ENCODE assay signal across 11 cellular contexts in genomic region chr19:47518139-47518538, GRCh38. TPM values are rescaled to one million over a fixed set of nuclear protein-coding genes. Genes with fewer than 3 reads are reported as not detected.
DNase-seq lines count a peak whose midpoint lies in the region; TF ChIP-seq lines count a peak whose summit lies in the region.
"Had no signal": no experiment of that assay in that cellular context is flagged by ENCODE, and none has a peak within 500 bp of the region (broad histone marks: within the 10 kb centered on the region; RNA-seq: fewer than 3 reads in every experiment).

No MANE protein-coding gene starts in this region.

- H3K4me1 ChIP-seq in tibial nerve (peaks cover 0 to 19% (median 11%) of the 10 kb centered on the region in 4 donors), trophoblast cell (ENCODE audit: control insufficient read depth in 1 of 2, insufficient read depth in 2 of 2, low read length in 2 of 2) (peaks cover 4 to 6% of the 10 kb centered on the region in 2 experiments)

- H4K8ac ChIP-seq in trophoblast cell (ENCODE audit: low read depth, low read length): no peak overlapping the region

- TF ChIP-seq EP300 in tibial nerve (IDR thresholded peaks at IDR 0.05): no peak

- no peaks in the 10 kb centered on the region for H3K9me3 Mint-ChIP-seq in activated T-helper 1 cell treated with anti-CD3 and anti-CD28 coated beads, Interleukin-12 subunit alpha, Interleukin-12 subunit beta, Interleukin-2, Interleukin-4 antibody, amounts not matched to agents 30 ng/mL and 10 ng/mL and 1 ng/mL, durations not matched to agents 14 hours and 24 hours and 36 hours

- WGBS in tibial nerve, 2 donors: 62 to 78% methylated on average over 4 of the region's 4 CpGs
- no CpG with 5 or more reads among the region's 4 CpGs for WGBS in trophoblast cell (ENCODE audit: extremely low coverage, insufficient coverage, insufficient read length)

- H4K12ac ChIP-seq in trophoblast cell (ENCODE audit: low read depth, low read length): no peak overlapping the region

- peaks cover 8% of the 10 kb centered on the region for H3K79me1 ChIP-seq in trophoblast cell (ENCODE audit: low read length)

- H3K4me3 Mint-ChIP-seq in activated T-helper 1 cell treated with anti-CD3 and anti-CD28 coated beads, Interleukin-12 subunit alpha, Interleukin-12 subunit beta, Interleukin-2, Interleukin-4 antibody, amounts not matched to agents 30 ng/mL and 10 ng/mL and 1 ng/mL, durations not matched to agents 14 hours and 24 hours and 36 hours: peak overlapping the region; percentile 50

- H3K9me3 ChIP-seq in tibial nerve: no peaks in the 10 kb centered on the region
- no peaks in the 10 kb centered on the region for H3K9me3 ChIP-seq in trophoblast cell (ENCODE audit: insufficient read depth, low read depth, low read length)
- H3K9me3 ChIP-seq: adrenal gland, sigmoid colon had no signal

- H2BK120ac ChIP-seq in trophoblast cell (ENCODE audit: insufficient read depth, low read length, poor library complexity): no peak overlapping the region

- H3K4ac ChIP-seq in trophoblast cell (ENCODE audit: low read depth, low read length): no peak overlapping the region

- H3K36me3 ChIP-seq in tibial nerve (no peaks in the 10 kb centered on the region), trophoblast cell (ENCODE audit: control insufficient read depth in 1 of 2, insufficient read depth in 2 of 2, low read length in 2 of 2) (no peaks in the 10 kb centered on the region)
- H3K36me3 ChIP-seq: adrenal gland, sigmoid colon had no signal

- TF ChIP-seq POLR2A in tibial nerve (IDR thresholded peaks at IDR 0.05): no peak

- DNase-seq in GM13976 (ENCODE audit: low spot score) (peak; percentile 78), LHCN-M2 (ENCODE audit: low read depth) (peak; percentile 81), tibial nerve (ENCODE audit: low spot score in 2 of 2) (no peak), NCI-H2107 (lab: John Stamatoyannopoulos, UW) (no peak), trophoblast cell (no peak), SKM-1 (lab: John Stamatoyannopoulos, UW; ENCODE audit: unreplicated experiment) (no peak)
- peak; percentile 35 for DNase-seq in activated T-helper 1 cell treated with anti-CD3 and anti-CD28 coated beads, Interleukin-12 subunit alpha, Interleukin-12 subunit beta, Interleukin-2, Interleukin-4 antibody, amounts not matched to agents 30 ng/mL and 10 ng/mL and 1 ng/mL, durations not matched to agents 14 hours and 24 hours and 36 hours (ENCODE audit: low spot score)
- DNase-seq in stimulated activated CD4-positive, alpha-beta T cell treated with anti-CD3 and anti-CD28 coated beads, Interleukin-4, amount 100 ng/mL, for 4 hours: peak; percentile 18 to 66
- DNase-seq: adrenal gland, NCI-H526, sigmoid colon had no signal

- peaks cover 0 to 7% of the 10 kb centered on the region in 2 donors for H3K27me3 ChIP-seq in tibial nerve
- H3K27me3 ChIP-seq in trophoblast cell (ENCODE audit: insufficient read depth, low read length): no peaks in the 10 kb centered on the region
- H3K27me3 ChIP-seq: adrenal gland, sigmoid colon had no signal

- no peak overlapping the region for H3K27ac ChIP-seq in tibial nerve
- no peak overlapping the region for H3K27ac ChIP-seq in trophoblast cell (ENCODE audit: low read depth, low read length)
- H3K27ac ChIP-seq: adrenal gland, sigmoid colon had no signal

- H3K27me3 Mint-ChIP-seq in activated T-helper 1 cell treated with anti-CD3 and anti-CD28 coated beads, Interleukin-12 subunit alpha, Interleukin-12 subunit beta, Interleukin-2, Interleukin-4 antibody, amounts not matched to agents 30 ng/mL and 10 ng/mL and 1 ng/mL, durations not matched to agents 14 hours and 24 hours and 36 hours (ENCODE audit: insufficient read depth): peaks cover 7% of the 10 kb centered on the region

- H4K91ac ChIP-seq in trophoblast cell (ENCODE audit: low read depth, low read length): no peak overlapping the region

- H2BK12ac ChIP-seq in trophoblast cell (ENCODE audit: low read length): no peak overlapping the region

- TF ChIP-seq CTCF in GM13976 (IDR thresholded peaks at IDR 0.05; ENCODE audit: borderline replicate concordance, control extremely low read depth, extremely low read depth, insufficient read depth, missing control alignments) (no peak), tibial nerve (IDR thresholded peaks at IDR 0.05) (no peak)

- no peak overlapping the region for H2AK5ac ChIP-seq in trophoblast cell (ENCODE audit: low read length)

- H2AFZ ChIP-seq in trophoblast cell (ENCODE audit: insufficient read depth, low read length, poor library complexity): no peak overlapping the region

- in situ Hi-C loops in GM13976 (cut with MboI; ENCODE audit: low sequenced_read_pairs, unreplicated experiment): no loop called here

- no peak overlapping the region for H3K23ac ChIP-seq in trophoblast cell (ENCODE audit: low read length)

- H3K4me1 Mint-ChIP-seq in activated T-helper 1 cell treated with anti-CD3 and anti-CD28 coated beads, Interleukin-12 subunit alpha, Interleukin-12 subunit beta, Interleukin-2, Interleukin-4 antibody, amounts not matched to agents 30 ng/mL and 10 ng/mL and 1 ng/mL, durations not matched to agents 14 hours and 24 hours and 36 hours (ENCODE audit: low read depth): peaks cover 47% of the 10 kb centered on the region

- no peak overlapping the region for H3K18ac ChIP-seq in trophoblast cell (ENCODE audit: low read length)

- H3K36me3 Mint-ChIP-seq in activated T-helper 1 cell treated with anti-CD3 and anti-CD28 coated beads, Interleukin-12 subunit alpha, Interleukin-12 subunit beta, Interleukin-2, Interleukin-4 antibody, amounts not matched to agents 30 ng/mL and 10 ng/mL and 1 ng/mL, durations not matched to agents 14 hours and 24 hours and 36 hours (ENCODE audit: low read depth): peaks cover 6% of the 10 kb centered on the region

- intact Hi-C loops in activated T-helper 1 cell treated with anti-CD3 and anti-CD28 coated beads, Interleukin-12 subunit alpha, Interleukin-12 subunit beta, Interleukin-2, Interleukin-4 antibody, amounts not matched to agents 30 ng/mL and 10 ng/mL and 1 ng/mL, durations not matched to agents 14 hours and 24 hours and 36 hours (cut with micrococcal nuclease): loop anchor here (1.0 to 10.0 kb wide), 2 partner anchors 23 to 847 kb away; partner anchors contain the start of genes SYNGR4 and TMEM143

- H3K79me2 ChIP-seq in trophoblast cell (ENCODE audit: control insufficient read depth, insufficient read depth, low read length, poor library complexity): peaks cover 10% of the 10 kb centered on the region

- H3K14ac ChIP-seq in trophoblast cell (ENCODE audit: low read length): no peak overlapping the region

- no peak overlapping the region for H2BK5ac ChIP-seq in trophoblast cell (ENCODE audit: low read depth, low read length, poor library complexity)

- peak overlapping the region; percentile 79 for H3K27ac Mint-ChIP-seq in activated T-helper 1 cell treated with anti-CD3 and anti-CD28 coated beads, Interleukin-12 subunit alpha, Interleukin-12 subunit beta, Interleukin-2, Interleukin-4 antibody, amounts not matched to agents 30 ng/mL and 10 ng/mL and 1 ng/mL, durations not matched to agents 14 hours and 24 hours and 36 hours

- H3K4me3 ChIP-seq in tibial nerve (no peak overlapping the region), trophoblast cell (ENCODE audit: low read depth, low read length) (no peak overlapping the region)
- H3K4me3 ChIP-seq: adrenal gland, sigmoid colon had no signal

- no peak overlapping the region for H3K4me2 ChIP-seq in trophoblast cell (ENCODE audit: low read length)

- no peak overlapping the region for H3K9ac ChIP-seq in trophoblast cell (ENCODE audit: low read length)

RNA-seq across cellular contexts. Expression of gene NAPA, which starts 3.3 kb away (rescaled TPM):
- total RNA-seq in LHCN-M2 (2014; rRNA removed): 153 and 242 TPM in 2 replicates
- 130 TPM for polyA plus RNA-seq in LHCN-M2 (2012)
- total RNA-seq in activated T-helper 1 cell treated with anti-CD3 and anti-CD28 coated beads, Interleukin-12 subunit alpha, Interleukin-12 subunit beta, Interleukin-2, Interleukin-4 antibody, amounts not matched to agents 30 ng/mL and 10 ng/mL and 1 ng/mL, durations not matched to agents 14 hours and 24 hours and 36 hours: 66.4 and 68.7 TPM in 2 replicates
- total RNA-seq in tibial nerve: 100 to 1,000 TPM; 130 to 152 (median 138) TPM
- 86.0 and 93.0 TPM in 2 replicates for polyA plus RNA-seq in trophoblast cell (2013)

RNA-seq across cellular contexts. Expression of gene KPTN, which starts 34.1 kb away (rescaled TPM):
- 8.4 and 8.5 TPM in 2 replicates for total RNA-seq in LHCN-M2 (2014; rRNA removed)
- 11.0 TPM for polyA plus RNA-seq in LHCN-M2 (2012)
- total RNA-seq in activated T-helper 1 cell treated with anti-CD3 and anti-CD28 coated beads, Interleukin-12 subunit alpha, Interleukin-12 subunit beta, Interleukin-2, Interleukin-4 antibody, amounts not matched to agents 30 ng/mL and 10 ng/mL and 1 ng/mL, durations not matched to agents 14 hours and 24 hours and 36 hours: 9.6 and 10.8 TPM in 2 replicates
- 10 to 100 TPM in 1 of 4 donors, 1 to 10 TPM in 3; 3.1 to 10.8 (median 8.2) TPM for total RNA-seq in tibial nerve
- 11.2 TPM in 2 replicates for polyA plus RNA-seq in trophoblast cell (2013)

RNA-seq across cellular contexts. Expression of gene SLC8A2, which starts 46.4 kb away (rescaled TPM):
- total RNA-seq in LHCN-M2 (2014; rRNA removed) (0.06 TPM in 1 of 2 replicates, not detected in the other), tibial nerve (not detected)
- polyA plus RNA-seq in LHCN-M2 (2012): 0.01 TPM
- total RNA-seq in activated T-helper 1 cell treated with anti-CD3 and anti-CD28 coated beads, Interleukin-12 subunit alpha, Interleukin-12 subunit beta, Interleukin-2, Interleukin-4 antibody, amounts not matched to agents 30 ng/mL and 10 ng/mL and 1 ng/mL, durations not matched to agents 14 hours and 24 hours and 36 hours: 0.05 TPM in 1 of 2 replicates, not detected in the other
- 0.29 and 0.47 TPM in 2 replicates for polyA plus RNA-seq in trophoblast cell (2013)

RNA-seq across cellular contexts. Expression of gene ZNF541, which starts 54.8 kb away (rescaled TPM):
- total RNA-seq in LHCN-M2 (2014; rRNA removed) (not detected in 2 replicates), tibial nerve (under 1 TPM in 3 of 4 donors, not detected in 1; under 0.01 to 0.90 (median 0.66) TPM)
- not detected for polyA plus RNA-seq in LHCN-M2 (2012)
- 0.05 and 0.39 TPM in 2 replicates for total RNA-seq in activated T-helper 1 cell treated with anti-CD3 and anti-CD28 coated beads, Interleukin-12 subunit alpha, Interleukin-12 subunit beta, Interleukin-2, Interleukin-4 antibody, amounts not matched to agents 30 ng/mL and 10 ng/mL and 1 ng/mL, durations not matched to agents 14 hours and 24 hours and 36 hours
- polyA plus RNA-seq in trophoblast cell (2013): 0.01 and 0.08 TPM in 2 replicates

Comparison
In these comparisons a context has a peak if more than half of its experiments do, and no peak if none do; other contexts are left out.
1. DNase-seq: peak in GM13976 (single experiment), LHCN-M2 (single experiment), activated T-helper 1 cell treated with anti-CD3 and anti-CD28 coated beads, Interleukin-12 subunit alpha, Interleukin-12 subunit beta, Interleukin-2, Interleukin-4 antibody, amounts not matched to agents 30 ng/mL and 10 ng/mL and 1 ng/mL, durations not matched to agents 14 hours and 24 hours and 36 hours (single experiment) and stimulated activated CD4-positive, alpha-beta T cell treated with anti-CD3 and anti-CD28 coated beads, Interleukin-4, amount 100 ng/mL, for 4 hours (2 of 2); none in tibial nerve (0 of 2), NCI-H2107 (single experiment), trophoblast cell (0 of 2) and SKM-1 (single experiment).